In genomic region chr6:35203680-35204079, GRCh38 we compare ENCODE assay signal across 16 cellular contexts. TPM values are rescaled to one million over a fixed set of nuclear protein-coding genes. Genes with fewer than 3 reads are reported as not detected.
DNase-seq lines count a peak whose midpoint lies in the region; ATAC-seq and TF ChIP-seq lines count a peak whose summit lies in the region.
"Had no signal": no experiment of that assay in that cellular context is flagged by ENCODE, and none has a peak within 500 bp of the region (broad histone marks: within the 10 kb centered on the region; RNA-seq: fewer than 3 reads in every experiment).

No MANE protein-coding gene starts in this region.

- H3K4me1 ChIP-seq in right cardiac atrium (ENCODE audit: control insufficient read depth, insufficient read depth, low read length): peaks cover 9% of the 10 kb centered on the region
- peaks cover 63% of the 10 kb centered on the region for H3K4me1 ChIP-seq in SJSA1 (replicated peaks)
- H3K4me1 ChIP-seq: A549 had no signal

- no peaks in the 10 kb centered on the region for H3K36me3 ChIP-seq in SJSA1

- TF ChIP-seq POLR2A in GM18505 (IDR thresholded peaks at IDR 0.05; ENCODE audit: borderline replicate concordance, extremely low read depth, insufficient read depth, insufficient read length): no peak

- WGBS in right cardiac atrium: 33% methylated on average over 2 of the region's 2 CpGs

- intact Hi-C loops in right cardiac atrium (cut with DNase I): loop anchor here in 3 of 4 donors (2.0 to 10.0 kb wide), 3 partner anchors 56 to 59 kb away; partner anchors contain the start of gene TCP11 (in 1 of the 3)
- intact Hi-C loops in Right ventricle myocardium inferior (cut with DNase I): loop anchor here (1.0 to 5.0 kb wide), 4 partner anchors 36 to 216 kb away; no protein-coding TSS in a partner anchor

- peak in 1 of 3 donors; percentile 22 for DNase-seq in right cardiac atrium
- no peak for DNase-seq in Right ventricle myocardium inferior (ENCODE audit: missing footprints)
- DNase-seq in SJSA1 (ENCODE audit: low read depth in 1 of 2, low spot score in 2 of 2): peak; percentile 66 to 84
- DNase-seq in myocyte (ENCODE audit: low read depth): peak; percentile 42
- no peak for DNase-seq in NK-92 treated with Interleukin-12 subunit alpha and Interleukin-12 subunit beta, amount 100 ng/mL, for 24 hours (lab: John Stamatoyannopoulos, UW)
- no peak for DNase-seq in LoVo (ENCODE audit: low spot score)
- DNase-seq: H7, NCI-H1092, NCI-H1694, PC-9, T-helper 1 cell had no signal

- ATAC-seq in right cardiac atrium: peak in 1 of 2 donors; percentile 9
- ATAC-seq in Right ventricle myocardium inferior: no peak
- no peak for ATAC-seq in GM18858 (IDR thresholded peaks at IDR 0.05; ENCODE audit: unreplicated experiment)
- no peak for ATAC-seq in GM18505 (IDR thresholded peaks at IDR 0.05; ENCODE audit: unreplicated experiment)
- ATAC-seq: A549, SK-N-SH treated with all-trans-retinoic acid at 6 μM for 48 hours had no signal

- H3K27ac ChIP-seq in right cardiac atrium (ENCODE audit: low read length) (peak overlapping the region; percentile 2), SJSA1 (peak overlapping the region; percentile 26)
- H3K27ac ChIP-seq: A549, C4-2B, PC-9 had no signal

- H3K9me3 ChIP-seq in right cardiac atrium (ENCODE audit: control insufficient read depth, low read length): no peaks in the 10 kb centered on the region
- H3K9me3 ChIP-seq in SJSA1 (replicated peaks): no peaks in the 10 kb centered on the region
- H3K9me3 ChIP-seq: A549 had no signal

- H3K4me3 ChIP-seq in right cardiac atrium (ENCODE audit: low read length) (no peak overlapping the region), SJSA1 (no peak overlapping the region)
- H3K4me3 ChIP-seq: A549, PC-9 had no signal

- H3K27me3 ChIP-seq in right cardiac atrium (ENCODE audit: control insufficient read depth, insufficient read depth): no peaks in the 10 kb centered on the region
- H3K27me3 ChIP-seq in SJSA1 (replicated peaks): no peaks in the 10 kb centered on the region

RNA-seq across cellular contexts. Expression of gene SCUBE3, which starts 10.1 kb away (rescaled TPM):
- under 1 TPM; 0.25 to 0.86 (median 0.49) TPM for total RNA-seq in right cardiac atrium
- polyA plus RNA-seq in right cardiac atrium: 0.38 TPM
- total RNA-seq in Right ventricle myocardium inferior: 10.3 TPM
- 2.6 and 4.7 TPM in 2 replicates for total RNA-seq in SJSA1 (2014; rRNA removed; shearing (Covaris generic))
- total RNA-seq in myocyte: under 0.01 and 0.03 TPM in 2 replicates
- 0.28 TPM for polyA plus RNA-seq in myocyte (2012)

RNA-seq across cellular contexts. Expression of gene ZNF76, which starts 55.9 kb away (rescaled TPM):
- 10 to 100 TPM; 28.6 to 44.4 (median 38.2) TPM for total RNA-seq in right cardiac atrium
- polyA plus RNA-seq in right cardiac atrium: 35.8 TPM
- 36.0 TPM for total RNA-seq in Right ventricle myocardium inferior
- total RNA-seq in SJSA1 (2014; rRNA removed; shearing (Covaris generic)): 8.2 and 15.6 TPM in 2 replicates
- 15.7 and 22.1 TPM in 2 replicates for total RNA-seq in myocyte
- 30.1 TPM for polyA plus RNA-seq in myocyte (2012)

Comparison
In these comparisons a context has a peak if more than half of its experiments do, and no peak if none do; other contexts are left out.
1. DNase-seq: peak in SJSA1 (2 of 2) and myocyte (single experiment); none in Right ventricle myocardium inferior (single experiment), NK-92 treated with Interleukin-12 subunit alpha and Interleukin-12 subunit beta, amount 100 ng/mL, for 24 hours (single experiment) and LoVo (single experiment).